In the genomic region with DNA sequence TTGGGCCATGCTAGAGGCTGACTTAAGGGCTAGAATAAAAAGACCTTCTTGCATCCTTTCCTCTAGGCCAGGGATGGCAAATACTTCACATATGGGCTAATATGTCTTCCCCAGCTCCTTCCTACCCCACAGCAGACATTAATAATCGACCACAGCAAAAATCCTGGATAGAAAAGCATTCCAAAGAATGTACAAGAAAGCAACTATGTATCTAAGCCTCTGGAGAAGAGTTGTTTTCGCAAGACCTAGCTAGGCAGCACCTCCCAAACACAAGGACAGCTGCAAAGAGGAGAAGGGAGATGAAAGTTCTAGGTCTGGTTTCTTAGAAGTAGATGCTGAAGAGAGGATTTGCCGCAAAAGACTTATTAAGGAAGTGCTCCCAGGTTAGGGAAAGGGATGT, we compare ENCODE assay signal across 26 cellular contexts.
DNase-seq lines count a peak whose midpoint lies in the region; ATAC-seq and TF ChIP-seq lines count a peak whose summit lies in the region.
"Had no signal": no experiment of that assay in that cellular context is flagged by ENCODE, and none has a peak within 500 bp of the region (broad histone marks: within the 10 kb centered on the region; RNA-seq: fewer than 3 reads in every experiment).

No MANE protein-coding gene starts in this region.

- no peak overlapping the region for H2AK5ac ChIP-seq in trophoblast cell (ENCODE audit: low read length)

- POLR2A ChIA-PET in PC-9 (lab: Charles Lee; ENCODE audit: unreplicated experiment) = no interaction called here

- TF ChIP-seq CTCF in AG10803 (conservative IDR thresholded peaks at IDR 0.05; ENCODE audit: low read length) = no peak
- no peak for TF ChIP-seq CTCF in choroid plexus epithelial cell (conservative IDR thresholded peaks at IDR 0.05; ENCODE audit: low read depth, low read length)
- TF ChIP-seq CTCF in PC-9 (conservative IDR thresholded peaks at IDR 0.05) = no peak
- TF ChIP-seq CTCF in gastroesophageal sphincter (IDR thresholded peaks at IDR 0.05) = no peak

- DNase-seq in AG10803 (ENCODE audit: low read depth) (peak; percentile 62), NCI-H226 (peak; percentile 24), choroid plexus epithelial cell (ENCODE audit: low read depth) (peak; percentile 30), trophoblast cell (no peak), PC-9 (no peak)
- no peak for DNase-seq in activated naive CD4-positive, alpha-beta T cell treated with anti-CD3 and anti-CD28 coated beads for 36 hours
- DNase-seq: BE2C; CD8-positive, alpha-beta memory T cell; DMS79 treated with DMSO at 0.1 percent for 48 hours; GM23248; H7; KBM-7; MG63; NCI-H1105 treated with DMSO at 0.1 percent for 48 hours; NCI-H146; NCI-H1930; NCI-H2107; NCI-H446 treated with DMSO at 0.1 percent for 48 hours; NCI-H526; NCI-H82; Right ventricle myocardium superior; RPMI8226 had no signal

- H2AFZ ChIP-seq in trophoblast cell (ENCODE audit: insufficient read depth, low read length, poor library complexity) (no peak overlapping the region), PC-9 (no peak overlapping the region)
- H2AFZ ChIP-seq: GM23248 had no signal

- H3K79me2 ChIP-seq in trophoblast cell (ENCODE audit: control insufficient read depth, insufficient read depth, low read length, poor library complexity) (peaks cover 2% of the 10 kb centered on the region), PC-9 (ENCODE audit: low read depth) (no peaks in the 10 kb centered on the region)

- no TSS peak for BruUV-seq in PC-9 (replicated peaks; lab: Mats Ljungman, UMichigan)

- no peaks in the 10 kb centered on the region for H3K27me3 ChIP-seq in trophoblast cell (ENCODE audit: insufficient read depth, low read length)
- no peaks in the 10 kb centered on the region for H3K27me3 ChIP-seq in PC-9 (ENCODE audit: insufficient read depth, low read depth)
- H3K27me3 ChIP-seq in gastroesophageal sphincter = no peaks in the 10 kb centered on the region
- H3K27me3 ChIP-seq: MG63, SJSA1 had no signal

- H3K36me3 Mint-ChIP-seq in activated naive CD4-positive, alpha-beta T cell treated with anti-CD3 and anti-CD28 coated beads for 36 hours (ENCODE audit: low read depth) = no peaks in the 10 kb centered on the region
- H3K36me3 Mint-ChIP-seq: CD14-positive monocyte; CD8-positive, alpha-beta memory T cell had no signal

- H3K27me3 Mint-ChIP-seq in activated naive CD4-positive, alpha-beta T cell treated with anti-CD3 and anti-CD28 coated beads for 36 hours (ENCODE audit: low read depth) = peaks cover 10% of the 10 kb centered on the region

- H3K4me2 ChIP-seq in trophoblast cell (ENCODE audit: low read length) = no peak overlapping the region
- no peak overlapping the region for H3K4me2 ChIP-seq in PC-9

- ATAC-seq in gastroesophageal sphincter = no peak

- no peak overlapping the region for H3K18ac ChIP-seq in trophoblast cell (ENCODE audit: low read length)

- no peaks in the 10 kb centered on the region for H3K4me1 Mint-ChIP-seq in activated naive CD4-positive, alpha-beta T cell treated with anti-CD3 and anti-CD28 coated beads for 36 hours (ENCODE audit: low read depth)
- H3K4me1 Mint-ChIP-seq: CD14-positive monocyte; CD8-positive, alpha-beta memory T cell had no signal

- no peaks in the 10 kb centered on the region for H3F3A ChIP-seq in PC-9 (ENCODE audit: insufficient read depth, low read depth)

- no peak overlapping the region for H4K8ac ChIP-seq in trophoblast cell (ENCODE audit: low read depth, low read length)

- H3K4me3 Mint-ChIP-seq in activated naive CD4-positive, alpha-beta T cell treated with anti-CD3 and anti-CD28 coated beads for 36 hours = no peak overlapping the region
- H3K4me3 Mint-ChIP-seq: CD14-positive monocyte; CD8-positive, alpha-beta memory T cell had no signal

- H3K36me3 ChIP-seq in trophoblast cell (ENCODE audit: control insufficient read depth in 1 of 2, insufficient read depth in 2 of 2, low read length in 2 of 2) = no peaks in the 10 kb centered on the region
- H3K36me3 ChIP-seq in PC-9 (ENCODE audit: low read depth) = no peaks in the 10 kb centered on the region
- H3K36me3 ChIP-seq in gastroesophageal sphincter = no peaks in the 10 kb centered on the region
- H3K36me3 ChIP-seq: BE2C, MG63, SJSA1 had no signal

- H4K12ac ChIP-seq in trophoblast cell (ENCODE audit: low read depth, low read length) = no peak overlapping the region

- no peak overlapping the region for H3K27ac Mint-ChIP-seq in activated naive CD4-positive, alpha-beta T cell treated with anti-CD3 and anti-CD28 coated beads for 36 hours
- H3K27ac Mint-ChIP-seq: CD14-positive monocyte; CD8-positive, alpha-beta memory T cell had no signal

- H3K9ac ChIP-seq in trophoblast cell (ENCODE audit: low read length) = no peak overlapping the region
- H3K9ac ChIP-seq: GM23248 had no signal

- CTCF ChIA-PET in PC-9 (lab: Charles Lee) = no interaction called here
- CTCF ChIA-PET in activated naive CD4-positive, alpha-beta T cell treated with anti-CD3 and anti-CD28 coated beads for 36 hours (lab: Charles Lee) = no interaction called here

- H3K9me3 ChIP-seq in trophoblast cell (ENCODE audit: insufficient read depth, low read depth, low read length) (no peaks in the 10 kb centered on the region), PC-9 (ENCODE audit: insufficient read depth, low read depth) (peaks cover 6% of the 10 kb centered on the region; the same call in 1 of the 2 replicates), gastroesophageal sphincter (no peaks in the 10 kb centered on the region)
- H3K9me3 ChIP-seq: BE2C, MG63, SJSA1 had no signal

- peaks cover 12% of the 10 kb centered on the region for H3K79me1 ChIP-seq in trophoblast cell (ENCODE audit: low read length)

- H3K9me2 ChIP-seq in PC-9 (ENCODE audit: insufficient read depth) = no peaks in the 10 kb centered on the region

- H3K4me3 ChIP-seq in AG10803 (ENCODE audit: low read length) (no peak overlapping the region), choroid plexus epithelial cell (ENCODE audit: low read depth, low read length) (no peak overlapping the region), trophoblast cell (ENCODE audit: low read depth, low read length) (no peak overlapping the region), PC-9 (no peak overlapping the region), gastroesophageal sphincter (no peak overlapping the region)
- H3K4me3 ChIP-seq: GM23248, MG63, SJSA1 had no signal

- no peak overlapping the region for H3K4ac ChIP-seq in trophoblast cell (ENCODE audit: low read depth, low read length)

- H2BK12ac ChIP-seq in trophoblast cell (ENCODE audit: low read length) = no peak overlapping the region

- no CpG with 5 or more reads among the region's 3 CpGs for WGBS in trophoblast cell (ENCODE audit: extremely low coverage, insufficient coverage, insufficient read length)
- 84 to 93% methylated on average over 2 to 3 of the region's 3 CpGs for whole genome bisulfite sequencing in gastroesophageal sphincter (ENCODE audit: low coverage in 1 of 2), 2 donors

- no peak overlapping the region for H3K23ac ChIP-seq in trophoblast cell (ENCODE audit: low read length)

- no peak for TF ChIP-seq EP300 in gastroesophageal sphincter (IDR thresholded peaks at IDR 0.05)

- intact Hi-C loops in PC-9 (cut with micrococcal nuclease; ENCODE audit: unreplicated experiment) = no loop called here
- intact Hi-C loops in activated naive CD4-positive, alpha-beta T cell treated with anti-CD3 and anti-CD28 coated beads for 36 hours (cut with micrococcal nuclease) = no loop called here

- TF ChIP-seq POLR2A in gastroesophageal sphincter (IDR thresholded peaks at IDR 0.05) = no peak

- no peak overlapping the region for H2BK5ac ChIP-seq in trophoblast cell (ENCODE audit: low read depth, low read length, poor library complexity)

- H2BK120ac ChIP-seq in trophoblast cell (ENCODE audit: insufficient read depth, low read length, poor library complexity) = no peak overlapping the region

- no peaks in the 10 kb centered on the region for H4K20me1 ChIP-seq in PC-9 (ENCODE audit: insufficient read depth)

- H4K91ac ChIP-seq in trophoblast cell (ENCODE audit: low read depth, low read length) = peak overlapping the region; percentile 72

- no peaks in the 10 kb centered on the region for H3K9me3 Mint-ChIP-seq in activated naive CD4-positive, alpha-beta T cell treated with anti-CD3 and anti-CD28 coated beads for 36 hours

- peaks cover 5 to 12% of the 10 kb centered on the region in 2 experiments for H3K4me1 ChIP-seq in trophoblast cell (ENCODE audit: control insufficient read depth in 1 of 2, insufficient read depth in 2 of 2, low read length in 2 of 2)
- H3K4me1 ChIP-seq in PC-9 (replicated peaks; ENCODE audit: insufficient read depth) = peaks cover 15% of the 10 kb centered on the region
- H3K4me1 ChIP-seq in gastroesophageal sphincter = no peaks in the 10 kb centered on the region
- H3K4me1 ChIP-seq: BE2C had no signal

- no peak overlapping the region for H3K27ac ChIP-seq in trophoblast cell (ENCODE audit: low read depth, low read length)
- no peak overlapping the region for H3K27ac ChIP-seq in PC-9
- H3K27ac ChIP-seq in gastroesophageal sphincter = no peak overlapping the region
- H3K27ac ChIP-seq: 22Rv1, GM23248, SJSA1 had no signal

- H3K14ac ChIP-seq in trophoblast cell (ENCODE audit: low read length) = no peak overlapping the region

Comparison
In these comparisons a context has a peak if more than half of its experiments do, and no peak if none do; other contexts are left out.
1. DNase-seq: peak in AG10803 (single experiment), NCI-H226 (single experiment) and choroid plexus epithelial cell (single experiment); none in trophoblast cell (0 of 2), PC-9 (0 of 2) and activated naive CD4-positive, alpha-beta T cell treated with anti-CD3 and anti-CD28 coated beads for 36 hours (single experiment).